Comparison of ENCODE assay signal across 8 cellular contexts in genomic region chr7:131109757-131110293, GRCh38.
A peak's percentile ranks its signal among the peaks of the same experiment; 100 is the strongest.
DNase-seq lines count a peak whose midpoint lies in the region; ATAC-seq, FAIRE-seq and TF ChIP-seq lines count a peak whose summit lies in the region.

No MANE protein-coding gene starts in this region.

- POLR2A ChIA-PET in A549 (lab: Yijun Ruan, JAX): interaction anchor here (0.5 to 3.4 kb wide), 22 partner anchors 15 to 218 kb away, joined by 3 to 52 read pairs (median 4); partner anchors contain the start of gene MKLN1

- H3K27me3 ChIP-seq in neuronal stem cell (ENCODE audit: control insufficient read depth in 3 of 3, insufficient read depth in 3 of 3, low read depth in 1 of 3, low read length in 3 of 3): peaks cover 0 to 38% (median 32%) of the 10 kb centered on the region in 3 experiments

- no peaks in the 10 kb centered on the region for H3K9me3 ChIP-seq in A549
- no peaks in the 10 kb centered on the region for H3K9me3 ChIP-seq in neuronal stem cell (replicated peaks in 1 of 2; ENCODE audit: control insufficient read depth in 2 of 2, insufficient read depth in 1 of 2, low read depth in 1 of 2, low read length in 2 of 2)

- no peaks in the 10 kb centered on the region for H3K79me1 ChIP-seq in neuronal stem cell (ENCODE audit: low read depth, low read length)

- WGBS in A549 (ENCODE audit: missing lambda C conversion rate): 0% methylated on average over 11 of the region's 37 CpGs
- WGBS in neuronal stem cell (ENCODE audit: extremely low coverage in 2 of 2, insufficient read length in 2 of 2, insufficient replicate concordance in 1 of 2), 2 donors: no CpG with 5 or more reads among the region's 37 CpGs

- H3K4me2 ChIP-seq in A549 (peak overlapping the region; percentile 98), neuronal stem cell (ENCODE audit: insufficient read depth, low read length, poor library complexity, severe bottlenecking) (peak overlapping the region; percentile 85)

- peak overlapping the region; percentile 1 for H4K8ac ChIP-seq in neuronal stem cell (ENCODE audit: low read depth, low read length)

- TF ChIP-seq RAD21 in A549 (conservative IDR thresholded peaks at IDR 0.05 in 1 of 2, IDR thresholded peaks at IDR 0.05 in 1 of 2): peak in 1 of 2 experiments; percentile 45; a peak in 2 of 5 replicates

- H3K14ac ChIP-seq in neuronal stem cell (ENCODE audit: low read length): no peak overlapping the region

- H3K4me1 ChIP-seq in A549: peaks cover 19% of the 10 kb centered on the region
- H3K4me1 ChIP-seq in neuronal stem cell (ENCODE audit: control insufficient read depth in 2 of 2, insufficient read depth in 1 of 2, low read depth in 1 of 2, low read length in 2 of 2): peaks cover 13 to 35% of the 10 kb centered on the region in 2 donors

- H2AFZ ChIP-seq in neuronal stem cell (ENCODE audit: low read length): peak overlapping the region; percentile 98

- TF ChIP-seq CTCF in A549 (IDR thresholded peaks at IDR 0.05): no peak

- H2BK12ac ChIP-seq in neuronal stem cell (ENCODE audit: low read length): peak overlapping the region; percentile 33

- ATAC-seq in A549: peak; percentile 57 to 67

- DNase-seq in A549 (ENCODE audit: low read depth in 1 of 2, low spot score in 1 of 2) (peak; percentile 74 to 90), GM18507 (ENCODE audit: extremely low spot score, insufficient read length, low read depth) (peak; percentile 51), HuH-7.5 (ENCODE audit: low spot score) (peak; percentile 76), RPMI8226 (peak; percentile 94), foreskin melanocyte (peak; percentile 60), neuronal stem cell (ENCODE audit: low spot score) (peak; percentile 68)
- peak; percentile 81 for DNase-seq in activated naive CD4-positive, alpha-beta T cell treated with Interleukin-2 at 50 U/mL for 16 hours

- peak overlapping the region; percentile 78 for H3K4me3 ChIP-seq in A549
- peak overlapping the region; percentile 56 to 67 for H3K4me3 ChIP-seq in neuronal stem cell (ENCODE audit: low read length in 2 of 2)

- peak in 1 of 2 experiments; percentile 35; a peak in 2 of 5 replicates for TF ChIP-seq EP300 in A549 (IDR thresholded peaks at IDR 0.05)

- no peak overlapping the region for H3K9ac ChIP-seq in neuronal stem cell (ENCODE audit: low read depth, low read length, poor library complexity)

- peak overlapping the region; percentile 15 for H2BK15ac ChIP-seq in neuronal stem cell (ENCODE audit: low read length)

- CTCF ChIA-PET in A549 (lab: Yijun Ruan, JAX): interaction anchor here (0.9 to 1.8 kb wide), 6 partner anchors 12 to 79 kb away, joined by 3 to 11 read pairs (median 6); no protein-coding TSS in a partner anchor

- no peak overlapping the region for H2AK5ac ChIP-seq in neuronal stem cell (ENCODE audit: low read depth, low read length)

- H2BK120ac ChIP-seq in neuronal stem cell (ENCODE audit: low read depth, low read length): no peak overlapping the region

- FAIRE-seq in A549 (lab: Jason Lieb, UNC) (no peak), GM18507 (lab: Jason Lieb, UNC) (peak; percentile 12)

- H4K91ac ChIP-seq in neuronal stem cell (ENCODE audit: low read depth, low read length, poor library complexity): no peak overlapping the region

- peak; percentile 54 for TF ChIP-seq POLR2A in A549 (IDR thresholded peaks at IDR 0.05; ENCODE audit: low read length)

- no peak overlapping the region for H3K4ac ChIP-seq in neuronal stem cell (ENCODE audit: low read length)

- peak overlapping the region; percentile 98 to 99 for H3K27ac ChIP-seq in A549
- no peak overlapping the region for H3K27ac ChIP-seq in neuronal stem cell (replicated peaks; ENCODE audit: low read length)
- H3K27ac ChIP-seq in temporal lobe (ENCODE audit: low read depth, low read length): peak overlapping the region; percentile 99

- H3K36me3 ChIP-seq in neuronal stem cell (replicated peaks in 1 of 2; ENCODE audit: control insufficient read depth in 2 of 2, insufficient read depth in 2 of 2, low read length in 2 of 2): no peaks in the 10 kb centered on the region

- peak overlapping the region; percentile 92 for H3K18ac ChIP-seq in neuronal stem cell (ENCODE audit: low read length)

- H2BK5ac ChIP-seq in neuronal stem cell (ENCODE audit: low read length): peak overlapping the region; percentile 40

- peak overlapping the region; percentile 82 for H3K23ac ChIP-seq in neuronal stem cell (ENCODE audit: low read depth, low read length, poor library complexity)

TF ChIP-seq in A549, 52 proteins besides CTCF, POLR2A, EP300 and RAD21:
- no peak for TF ChIP-seq HEYL (CRISPR knock-in tag; IDR thresholded peaks at IDR 0.05)
- TF ChIP-seq JUN (IDR thresholded peaks at IDR 0.05): peak; percentile 72 to 74; a peak in 3 of 5 replicates
- TF ChIP-seq NFE2L2 (conservative IDR thresholded peaks at IDR 0.05; ENCODE audit: low read length): peak; percentile 77
- TF ChIP-seq TP53 (CRISPR knock-in tag; IDR thresholded peaks at IDR 0.05): 0 out of 2 replicates have a peak, but pooled peaks have one; percentile 47
- TF ChIP-seq, protein P1, sequence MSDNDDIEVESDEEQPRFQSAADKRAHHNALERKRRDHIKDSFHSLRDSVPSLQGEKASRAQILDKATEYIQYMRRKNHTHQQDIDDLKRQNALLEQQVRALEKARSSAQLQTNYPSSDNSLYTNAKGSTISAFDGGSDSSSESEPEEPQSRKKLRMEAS (IDR thresholded peaks at IDR 0.05): peak; percentile 63; the same call in 1 of the 2 replicates
- TF ChIP-seq, protein P2, sequence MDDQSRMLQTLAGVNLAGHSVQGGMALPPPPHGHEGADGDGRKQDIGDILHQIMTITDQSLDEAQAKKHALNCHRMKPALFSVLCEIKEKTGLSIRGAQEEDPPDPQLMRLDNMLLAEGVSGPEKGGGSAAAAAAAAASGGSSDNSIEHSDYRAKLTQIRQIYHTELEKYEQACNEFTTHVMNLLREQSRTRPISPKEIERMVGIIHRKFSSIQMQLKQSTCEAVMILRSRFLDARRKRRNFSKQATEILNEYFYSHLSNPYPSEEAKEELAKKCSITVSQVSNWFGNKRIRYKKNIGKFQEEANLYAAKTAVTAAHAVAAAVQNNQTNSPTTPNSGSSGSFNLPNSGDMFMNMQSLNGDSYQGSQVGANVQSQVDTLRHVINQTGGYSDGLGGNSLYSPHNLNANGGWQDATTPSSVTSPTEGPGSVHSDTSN (IDR thresholded peaks at IDR 0.05): no peak; the same call in 1 of the 2 replicates
- peak; percentile 65 for TF ChIP-seq GATA3 (IDR thresholded peaks at IDR 0.05; ENCODE audit: borderline replicate concordance)
- no peak for TF ChIP-seq HOXB5 (CRISPR knock-in tag; IDR thresholded peaks at IDR 0.05)
- TF ChIP-seq POLR2AphosphoS2 (conservative IDR thresholded peaks at IDR 0.05; ENCODE audit: low read length): no peak
- TF ChIP-seq FOSL2 (IDR thresholded peaks at IDR 0.05): no peak
- peak; percentile 28 for TF ChIP-seq FOSL2 (CRISPR knock-in tag; IDR thresholded peaks at IDR 0.05)
- no peak for TF ChIP-seq FOXS1 (CRISPR knock-in tag; IDR thresholded peaks at IDR 0.05)
- peak; percentile 99 for TF ChIP-seq MAFK (IDR thresholded peaks at IDR 0.05; ENCODE audit: partially characterized antibody)
- no peak for TF ChIP-seq KDM5A (IDR thresholded peaks at IDR 0.05)
- peak; percentile 50; the same call in 1 of the 2 replicates for TF ChIP-seq PHF8 (IDR thresholded peaks at IDR 0.05; ENCODE audit: borderline replicate concordance, low read depth)
- TF ChIP-seq, protein P3, sequence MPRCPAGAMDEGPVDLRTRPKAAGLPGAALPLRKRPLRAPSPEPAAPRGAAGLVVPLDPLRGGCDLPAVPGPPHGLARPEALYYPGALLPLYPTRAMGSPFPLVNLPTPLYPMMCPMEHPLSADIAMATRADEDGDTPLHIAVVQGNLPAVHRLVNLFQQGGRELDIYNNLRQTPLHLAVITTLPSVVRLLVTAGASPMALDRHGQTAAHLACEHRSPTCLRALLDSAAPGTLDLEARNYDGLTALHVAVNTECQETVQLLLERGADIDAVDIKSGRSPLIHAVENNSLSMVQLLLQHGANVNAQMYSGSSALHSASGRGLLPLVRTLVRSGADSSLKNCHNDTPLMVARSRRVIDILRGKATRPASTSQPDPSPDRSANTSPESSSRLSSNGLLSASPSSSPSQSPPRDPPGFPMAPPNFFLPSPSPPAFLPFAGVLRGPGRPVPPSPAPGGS (IDR thresholded peaks at IDR 0.05): 0 out of 3 replicates have a peak, but pooled peaks have one; percentile 47
